In genomic region chr11:117232022-117232878, GRCh38 we compare ENCODE assay signal across 1 cellular context.
TF ChIP-seq lines count a peak whose summit lies in the region.

PCSK7 (minus strand) TSS chr11:117232073; CDS start chr11:117229844, 2,229 bp downstream.
RNF214 (plus strand) TSS chr11:117232671; CDS start chr11:117234273, 1,602 bp downstream.

TF ChIP-seq in H1, 55 proteins besides CTCF, POLR2A, EP300 and RAD21:
- TF ChIP-seq BRCA1 (IDR thresholded peaks at IDR 0.05; ENCODE audit: low read depth, low read length) (peak; percentile 28; the same call in 1 of the 2 replicates), SAP30 (IDR thresholded peaks at IDR 0.05; ENCODE audit: insufficient read depth, insufficient replicate concordance, low read length) (no peak), CHD2 (IDR thresholded peaks at IDR 0.05; ENCODE audit: low read length) (no peak), SP2 (IDR thresholded peaks at IDR 0.05; ENCODE audit: low read length) (no peak), SIN3A (conservative IDR thresholded peaks at IDR 0.05 in 1 of 2, IDR thresholded peaks at IDR 0.05 in 1 of 2; ENCODE audit: low read depth in 1 of 2, low read length in 2 of 2) (peak; percentile 81 to 92; a peak in 3 of 4 replicates), CHD1 (IDR thresholded peaks at IDR 0.05; ENCODE audit: low read depth, low read length) (peak; percentile 66; the same call in 1 of the 2 replicates), SP1 (IDR thresholded peaks at IDR 0.05; ENCODE audit: low read depth, low read length) (no peak), JUN (IDR thresholded peaks at IDR 0.05; ENCODE audit: low read depth, low read length) (no peak), EZH2 (IDR thresholded peaks at IDR 0.05; ENCODE audit: low read depth, low read length, severe bottlenecking) (no peak), BCL11A (IDR thresholded peaks at IDR 0.05; ENCODE audit: low read depth in 2 of 2, low read length in 2 of 2) (no peak), TCF12 (IDR thresholded peaks at IDR 0.05; ENCODE audit: low read depth, low read length) (no peak), KDM1A (IDR thresholded peaks at IDR 0.05; ENCODE audit: borderline replicate concordance, low read length) (no peak), YY1 (IDR thresholded peaks at IDR 0.05; ENCODE audit: low read depth, low read length) (no peak; the same call in 1 of the 2 replicates), USF2 (IDR thresholded peaks at IDR 0.05; ENCODE audit: low read length) (no peak), POLR2AphosphoS5 (IDR thresholded peaks at IDR 0.05; ENCODE audit: low read depth, low read length) (no peak), TBP (IDR thresholded peaks at IDR 0.05; ENCODE audit: low read depth, low read length) (peak; percentile 9; the same call in 1 of the 2 replicates), TAF1 (IDR thresholded peaks at IDR 0.05; ENCODE audit: low read depth, low read length) (no peak; the same call in none of the 2 replicates), CEBPB (IDR thresholded peaks at IDR 0.05; ENCODE audit: low read depth, low read length) (no peak), MAX (IDR thresholded peaks at IDR 0.05) (0 out of 2 replicates have a peak, but pooled peaks have one; percentile 19), TEAD4 (IDR thresholded peaks at IDR 0.05; ENCODE audit: low read depth, low read length) (no peak), KDM4A (IDR thresholded peaks at IDR 0.05; ENCODE audit: low read depth, low read length, severe bottlenecking) (peak; percentile 68), JUND (IDR thresholded peaks at IDR 0.05; ENCODE audit: low read length) (0 out of 2 replicates have a peak, but pooled peaks have one; percentile 54), SRF (IDR thresholded peaks at IDR 0.05; ENCODE audit: low read depth, low read length) (no peak), POU5F1 (IDR thresholded peaks at IDR 0.05; ENCODE audit: low read depth, low read length) (no peak), CBX8 (IDR thresholded peaks at IDR 0.05; ENCODE audit: borderline replicate concordance, low read depth, low read length) (no peak), NANOG (IDR thresholded peaks at IDR 0.05; ENCODE audit: insufficient read depth, low read depth, low read length, poor library complexity, severe bottlenecking) (no peak), MAFK (IDR thresholded peaks at IDR 0.05; ENCODE audit: low read depth, low read length) (no peak), ATF2 (IDR thresholded peaks at IDR 0.05; ENCODE audit: low read length) (no peak), RFX5 (IDR thresholded peaks at IDR 0.05; ENCODE audit: borderline replicate concordance, low read depth, low read length) (no peak), SP4 (IDR thresholded peaks at IDR 0.05; ENCODE audit: low read length) (peak; percentile 31; the same call in 1 of the 2 replicates), FOSL1 (IDR thresholded peaks at IDR 0.05; ENCODE audit: insufficient read depth, low read depth, low read length) (no peak), RXRA (IDR thresholded peaks at IDR 0.05; ENCODE audit: insufficient read depth, low read depth, low read length) (no peak), RBBP5 (IDR thresholded peaks at IDR 0.05; ENCODE audit: borderline replicate concordance, low read depth, low read length) (no peak), GTF2F1 (IDR thresholded peaks at IDR 0.05; ENCODE audit: borderline replicate concordance, low read depth, low read length) (no peak), ASH2L (IDR thresholded peaks at IDR 0.05; ENCODE audit: low read length) (peak; percentile 41), GABPA (IDR thresholded peaks at IDR 0.05; ENCODE audit: borderline replicate concordance, insufficient read depth, low read length) (no peak; the same call in 1 of the 2 replicates), TAF7 (optimal IDR thresholded peaks at IDR 0.05; ENCODE audit: borderline replicate concordance, low read depth, low read length) (peak; percentile 28), SIX5 (IDR thresholded peaks at IDR 0.05; ENCODE audit: low read depth, low read length) (no peak), CBX5 (IDR thresholded peaks at IDR 0.05; ENCODE audit: low read depth, low read length) (no peak), NRF1 (IDR thresholded peaks at IDR 0.05; ENCODE audit: low read depth, low read length) (no peak), PHF8 (conservative IDR thresholded peaks at IDR 0.05; ENCODE audit: low read depth, low read length) (peak; percentile 80), HDAC6 (IDR thresholded peaks at IDR 0.05; ENCODE audit: low read depth, low read length) (no peak), CREB1 (IDR thresholded peaks at IDR 0.05) (no peak; the same call in 1 of the 2 replicates), KDM5A (IDR thresholded peaks at IDR 0.05; ENCODE audit: low read length) (no peak), SUZ12 (IDR thresholded peaks at IDR 0.05; ENCODE audit: low read length) (no peak), BACH1 (IDR thresholded peaks at IDR 0.05; ENCODE audit: low read length) (peak; percentile 71), HDAC2 (IDR thresholded peaks at IDR 0.05; ENCODE audit: borderline replicate concordance in 1 of 2, low read depth in 2 of 2, low read length in 2 of 2) (0 out of 4 replicates have a peak, but pooled peaks of 1 of the 2 experiments have one; percentile 37), ZNF274 (IDR thresholded peaks at IDR 0.05; ENCODE audit: borderline replicate concordance, extremely low read depth, low read length) (no peak), SIRT6 (IDR thresholded peaks at IDR 0.05; ENCODE audit: low read length) (no peak), EGR1 (IDR thresholded peaks at IDR 0.05; ENCODE audit: borderline replicate concordance, low read depth, low read length) (peak; percentile 38; the same call in 1 of the 2 replicates), RNF2 (IDR thresholded peaks at IDR 0.05; ENCODE audit: borderline replicate concordance, low read depth, low read length, missing control alignments, poor library complexity, severe bottlenecking) (no peak), CTBP2 (IDR thresholded peaks at IDR 0.05; ENCODE audit: borderline replicate concordance, insufficient read depth, insufficient read length, low read length) (no peak)
- TF ChIP-seq, protein P1, sequence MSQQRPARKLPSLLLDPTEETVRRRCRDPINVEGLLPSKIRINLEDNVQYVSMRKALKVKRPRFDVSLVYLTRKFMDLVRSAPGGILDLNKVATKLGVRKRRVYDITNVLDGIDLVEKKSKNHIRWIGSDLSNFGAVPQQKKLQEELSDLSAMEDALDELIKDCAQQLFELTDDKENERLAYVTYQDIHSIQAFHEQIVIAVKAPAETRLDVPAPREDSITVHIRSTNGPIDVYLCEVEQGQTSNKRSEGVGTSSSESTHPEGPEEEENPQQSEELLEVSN (IDR thresholded peaks at IDR 0.05) = no peak
- TF ChIP-seq, protein P2, sequence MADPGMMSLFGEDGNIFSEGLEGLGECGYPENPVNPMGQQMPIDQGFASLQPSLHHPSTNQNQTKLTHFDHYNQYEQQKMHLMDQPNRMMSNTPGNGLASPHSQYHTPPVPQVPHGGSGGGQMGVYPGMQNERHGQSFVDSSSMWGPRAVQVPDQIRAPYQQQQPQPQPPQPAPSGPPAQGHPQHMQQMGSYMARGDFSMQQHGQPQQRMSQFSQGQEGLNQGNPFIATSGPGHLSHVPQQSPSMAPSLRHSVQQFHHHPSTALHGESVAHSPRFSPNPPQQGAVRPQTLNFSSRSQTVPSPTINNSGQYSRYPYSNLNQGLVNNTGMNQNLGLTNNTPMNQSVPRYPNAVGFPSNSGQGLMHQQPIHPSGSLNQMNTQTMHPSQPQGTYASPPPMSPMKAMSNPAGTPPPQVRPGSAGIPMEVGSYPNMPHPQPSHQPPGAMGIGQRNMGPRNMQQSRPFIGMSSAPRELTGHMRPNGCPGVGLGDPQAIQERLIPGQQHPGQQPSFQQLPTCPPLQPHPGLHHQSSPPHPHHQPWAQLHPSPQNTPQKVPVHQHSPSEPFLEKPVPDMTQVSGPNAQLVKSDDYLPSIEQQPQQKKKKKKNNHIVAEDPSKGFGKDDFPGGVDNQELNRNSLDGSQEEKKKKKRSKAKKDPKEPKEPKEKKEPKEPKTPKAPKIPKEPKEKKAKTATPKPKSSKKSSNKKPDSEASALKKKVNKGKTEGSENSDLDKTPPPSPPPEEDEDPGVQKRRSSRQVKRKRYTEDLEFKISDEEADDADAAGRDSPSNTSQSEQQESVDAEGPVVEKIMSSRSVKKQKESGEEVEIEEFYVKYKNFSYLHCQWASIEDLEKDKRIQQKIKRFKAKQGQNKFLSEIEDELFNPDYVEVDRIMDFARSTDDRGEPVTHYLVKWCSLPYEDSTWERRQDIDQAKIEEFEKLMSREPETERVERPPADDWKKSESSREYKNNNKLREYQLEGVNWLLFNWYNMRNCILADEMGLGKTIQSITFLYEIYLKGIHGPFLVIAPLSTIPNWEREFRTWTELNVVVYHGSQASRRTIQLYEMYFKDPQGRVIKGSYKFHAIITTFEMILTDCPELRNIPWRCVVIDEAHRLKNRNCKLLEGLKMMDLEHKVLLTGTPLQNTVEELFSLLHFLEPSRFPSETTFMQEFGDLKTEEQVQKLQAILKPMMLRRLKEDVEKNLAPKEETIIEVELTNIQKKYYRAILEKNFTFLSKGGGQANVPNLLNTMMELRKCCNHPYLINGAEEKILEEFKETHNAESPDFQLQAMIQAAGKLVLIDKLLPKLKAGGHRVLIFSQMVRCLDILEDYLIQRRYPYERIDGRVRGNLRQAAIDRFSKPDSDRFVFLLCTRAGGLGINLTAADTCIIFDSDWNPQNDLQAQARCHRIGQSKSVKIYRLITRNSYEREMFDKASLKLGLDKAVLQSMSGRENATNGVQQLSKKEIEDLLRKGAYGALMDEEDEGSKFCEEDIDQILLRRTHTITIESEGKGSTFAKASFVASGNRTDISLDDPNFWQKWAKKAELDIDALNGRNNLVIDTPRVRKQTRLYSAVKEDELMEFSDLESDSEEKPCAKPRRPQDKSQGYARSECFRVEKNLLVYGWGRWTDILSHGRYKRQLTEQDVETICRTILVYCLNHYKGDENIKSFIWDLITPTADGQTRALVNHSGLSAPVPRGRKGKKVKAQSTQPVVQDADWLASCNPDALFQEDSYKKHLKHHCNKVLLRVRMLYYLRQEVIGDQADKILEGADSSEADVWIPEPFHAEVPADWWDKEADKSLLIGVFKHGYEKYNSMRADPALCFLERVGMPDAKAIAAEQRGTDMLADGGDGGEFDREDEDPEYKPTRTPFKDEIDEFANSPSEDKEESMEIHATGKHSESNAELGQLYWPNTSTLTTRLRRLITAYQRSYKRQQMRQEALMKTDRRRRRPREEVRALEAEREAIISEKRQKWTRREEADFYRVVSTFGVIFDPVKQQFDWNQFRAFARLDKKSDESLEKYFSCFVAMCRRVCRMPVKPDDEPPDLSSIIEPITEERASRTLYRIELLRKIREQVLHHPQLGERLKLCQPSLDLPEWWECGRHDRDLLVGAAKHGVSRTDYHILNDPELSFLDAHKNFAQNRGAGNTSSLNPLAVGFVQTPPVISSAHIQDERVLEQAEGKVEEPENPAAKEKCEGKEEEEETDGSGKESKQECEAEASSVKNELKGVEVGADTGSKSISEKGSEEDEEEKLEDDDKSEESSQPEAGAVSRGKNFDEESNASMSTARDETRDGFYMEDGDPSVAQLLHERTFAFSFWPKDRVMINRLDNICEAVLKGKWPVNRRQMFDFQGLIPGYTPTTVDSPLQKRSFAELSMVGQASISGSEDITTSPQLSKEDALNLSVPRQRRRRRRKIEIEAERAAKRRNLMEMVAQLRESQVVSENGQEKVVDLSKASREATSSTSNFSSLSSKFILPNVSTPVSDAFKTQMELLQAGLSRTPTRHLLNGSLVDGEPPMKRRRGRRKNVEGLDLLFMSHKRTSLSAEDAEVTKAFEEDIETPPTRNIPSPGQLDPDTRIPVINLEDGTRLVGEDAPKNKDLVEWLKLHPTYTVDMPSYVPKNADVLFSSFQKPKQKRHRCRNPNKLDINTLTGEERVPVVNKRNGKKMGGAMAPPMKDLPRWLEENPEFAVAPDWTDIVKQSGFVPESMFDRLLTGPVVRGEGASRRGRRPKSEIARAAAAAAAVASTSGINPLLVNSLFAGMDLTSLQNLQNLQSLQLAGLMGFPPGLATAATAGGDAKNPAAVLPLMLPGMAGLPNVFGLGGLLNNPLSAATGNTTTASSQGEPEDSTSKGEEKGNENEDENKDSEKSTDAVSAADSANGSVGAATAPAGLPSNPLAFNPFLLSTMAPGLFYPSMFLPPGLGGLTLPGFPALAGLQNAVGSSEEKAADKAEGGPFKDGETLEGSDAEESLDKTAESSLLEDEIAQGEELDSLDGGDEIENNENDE (IDR thresholded peaks at IDR 0.05; ENCODE audit: insufficient replicate concordance, low read length) = no peak
- TF ChIP-seq, protein P3, sequence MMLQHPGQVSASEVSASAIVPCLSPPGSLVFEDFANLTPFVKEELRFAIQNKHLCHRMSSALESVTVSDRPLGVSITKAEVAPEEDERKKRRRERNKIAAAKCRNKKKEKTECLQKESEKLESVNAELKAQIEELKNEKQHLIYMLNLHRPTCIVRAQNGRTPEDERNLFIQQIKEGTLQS (IDR thresholded peaks at IDR 0.05; ENCODE audit: insufficient read depth, low read depth, low read length) = no peak
